1 cellular context compared by ENCODE assay signal in the genomic region with DNA sequence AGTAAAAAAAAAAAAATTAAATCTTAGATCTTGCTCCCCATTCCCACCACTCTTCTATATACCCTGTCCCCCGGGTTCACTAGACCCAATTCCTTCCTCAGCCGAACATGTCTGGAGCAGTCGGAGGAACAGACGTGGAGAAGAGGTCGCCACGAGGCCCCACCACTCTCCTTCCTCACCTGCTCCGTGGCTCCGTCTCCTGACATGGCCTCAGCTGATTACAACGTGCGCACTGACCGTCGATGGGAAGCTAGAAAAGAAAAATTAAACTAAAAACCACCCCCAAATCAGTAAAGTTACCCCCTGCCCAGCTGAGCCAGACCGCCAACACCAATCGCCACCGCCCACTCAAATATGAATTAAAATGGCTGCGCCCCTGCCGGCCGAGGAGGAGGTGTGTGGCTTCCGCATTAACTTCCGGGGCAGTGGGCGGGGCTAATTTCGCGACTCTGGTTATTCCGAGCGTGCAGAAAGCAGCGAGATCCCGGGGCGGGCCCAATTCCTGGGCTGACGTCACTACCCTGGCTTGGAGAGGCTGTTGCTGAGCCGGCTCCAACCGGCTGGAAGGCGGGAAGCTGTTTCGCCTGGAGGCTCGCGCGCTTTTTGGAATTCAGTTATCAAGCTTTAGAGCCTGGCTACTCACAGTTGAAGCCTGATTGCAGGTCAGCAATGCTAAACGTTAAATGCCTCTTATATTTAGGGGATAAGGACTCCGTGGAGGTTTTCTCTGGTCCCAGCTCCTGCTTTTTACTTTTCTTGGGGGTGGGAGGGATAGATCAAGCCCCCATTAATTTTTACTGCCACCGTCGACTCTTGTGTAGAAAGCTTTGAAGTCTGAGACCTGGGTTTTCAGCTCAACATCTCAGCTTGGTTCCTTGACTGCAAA.
A peak's percentile ranks its signal among the peaks of the same experiment; 100 is the strongest.
TF ChIP-seq lines count a peak whose summit lies in the region.

Gene CSTF3, minus strand, starts transcription at position 361 of the 886 bp plus-strand sequence. Its CDS starts 155 bp downstream, at position 206.

TF ChIP-seq in K562, 482 proteins besides CTCF, POLR2A, EP300 and RAD21 (continued from another document and continues in another):
- TF ChIP-seq AFF4 (CRISPR knock-in tag; IDR thresholded peaks at IDR 0.05) (peak; percentile 94), TAF9B (IDR thresholded peaks at IDR 0.05; ENCODE audit: partially characterized antibody) (peak; percentile 93), NFIX (CRISPR knock-in tag; IDR thresholded peaks at IDR 0.05; ENCODE audit: low read depth) (no peak), TARDBP (IDR thresholded peaks at IDR 0.05) (no peak), PREB (CRISPR knock-in tag; IDR thresholded peaks at IDR 0.05) (no peak), NCOA1 (IDR thresholded peaks at IDR 0.05; ENCODE audit: low read depth) (peak; percentile 35; the same call in 1 of the 2 replicates), RUNX1 (IDR thresholded peaks at IDR 0.05; ENCODE audit: low read depth) (no peak), ZNF436 (CRISPR knock-in tag; IDR thresholded peaks at IDR 0.05) (no peak), MAFF (IDR thresholded peaks at IDR 0.05; ENCODE audit: low read length) (no peak), ZNF224 (CRISPR knock-in tag; IDR thresholded peaks at IDR 0.05) (peak; percentile 45; the same call in 1 of the 2 replicates), KHSRP (IDR thresholded peaks at IDR 0.05) (peak; percentile 52; the same call in 1 of the 2 replicates), ETV1 (tag; conservative IDR thresholded peaks at IDR 0.05; ENCODE audit: low read depth) (no peak), CREBBP (IDR thresholded peaks at IDR 0.05; ENCODE audit: low read depth, low read length) (no peak), TCF15 (CRISPR knock-in tag; IDR thresholded peaks at IDR 0.05) (no peak), ELF4 (CRISPR knock-in tag; IDR thresholded peaks at IDR 0.05) (no peak), CREB1 (IDR thresholded peaks at IDR 0.05) (peak; percentile 85), CREB1 (CRISPR knock-in tag; IDR thresholded peaks at IDR 0.05) (peak; percentile 90), TRIM25 (IDR thresholded peaks at IDR 0.05; ENCODE audit: borderline replicate concordance) (no peak), ZKSCAN3 (CRISPR knock-in tag; IDR thresholded peaks at IDR 0.05) (no peak), KDM4B (IDR thresholded peaks at IDR 0.05; ENCODE audit: borderline replicate concordance in 2 of 2, low read depth in 1 of 2) (peak in 1 of 2 experiments; percentile 64; a peak in 1 of 4 replicates), HOXB6 (CRISPR knock-in tag; IDR thresholded peaks at IDR 0.05; ENCODE audit: borderline replicate concordance) (no peak), CBFB (CRISPR knock-in tag; IDR thresholded peaks at IDR 0.05) (no peak), TEAD4 (IDR thresholded peaks at IDR 0.05; ENCODE audit: low read length) (peak; percentile 81), TEAD4 (CRISPR knock-in tag; IDR thresholded peaks at IDR 0.05; ENCODE audit: borderline replicate concordance) (no peak), ZNF76 (CRISPR knock-in tag; IDR thresholded peaks at IDR 0.05; ENCODE audit: borderline replicate concordance) (0 out of 2 replicates have a peak, but pooled peaks have one; percentile 38), PCBP1 (IDR thresholded peaks at IDR 0.05; ENCODE audit: low read depth, low read length, poor library complexity, severe bottlenecking) (no peak), ZNF263 (CRISPR knock-in tag; IDR thresholded peaks at IDR 0.05; ENCODE audit: borderline replicate concordance) (no peak; the same call in 1 of the 2 replicates), KDM1A (IDR thresholded peaks at IDR 0.05) (no peak), ZNF445 (CRISPR knock-in tag; IDR thresholded peaks at IDR 0.05; ENCODE audit: low read depth) (no peak), ZNF431 (CRISPR knock-in tag; IDR thresholded peaks at IDR 0.05) (no peak), SETDB1 (IDR thresholded peaks at IDR 0.05; ENCODE audit: low read length) (no peak), ZNF407 (IDR thresholded peaks at IDR 0.05; ENCODE audit: low read depth) (no peak)
- TF ChIP-seq, protein P1, sequence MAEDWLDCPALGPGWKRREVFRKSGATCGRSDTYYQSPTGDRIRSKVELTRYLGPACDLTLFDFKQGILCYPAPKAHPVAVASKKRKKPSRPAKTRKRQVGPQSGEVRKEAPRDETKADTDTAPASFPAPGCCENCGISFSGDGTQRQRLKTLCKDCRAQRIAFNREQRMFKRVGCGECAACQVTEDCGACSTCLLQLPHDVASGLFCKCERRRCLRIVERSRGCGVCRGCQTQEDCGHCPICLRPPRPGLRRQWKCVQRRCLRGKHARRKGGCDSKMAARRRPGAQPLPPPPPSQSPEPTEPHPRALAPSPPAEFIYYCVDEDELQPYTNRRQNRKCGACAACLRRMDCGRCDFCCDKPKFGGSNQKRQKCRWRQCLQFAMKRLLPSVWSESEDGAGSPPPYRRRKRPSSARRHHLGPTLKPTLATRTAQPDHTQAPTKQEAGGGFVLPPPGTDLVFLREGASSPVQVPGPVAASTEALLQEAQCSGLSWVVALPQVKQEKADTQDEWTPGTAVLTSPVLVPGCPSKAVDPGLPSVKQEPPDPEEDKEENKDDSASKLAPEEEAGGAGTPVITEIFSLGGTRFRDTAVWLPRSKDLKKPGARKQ (CRISPR knock-in tag; IDR thresholded peaks at IDR 0.05), result no peak
- TF ChIP-seq, protein P2, sequence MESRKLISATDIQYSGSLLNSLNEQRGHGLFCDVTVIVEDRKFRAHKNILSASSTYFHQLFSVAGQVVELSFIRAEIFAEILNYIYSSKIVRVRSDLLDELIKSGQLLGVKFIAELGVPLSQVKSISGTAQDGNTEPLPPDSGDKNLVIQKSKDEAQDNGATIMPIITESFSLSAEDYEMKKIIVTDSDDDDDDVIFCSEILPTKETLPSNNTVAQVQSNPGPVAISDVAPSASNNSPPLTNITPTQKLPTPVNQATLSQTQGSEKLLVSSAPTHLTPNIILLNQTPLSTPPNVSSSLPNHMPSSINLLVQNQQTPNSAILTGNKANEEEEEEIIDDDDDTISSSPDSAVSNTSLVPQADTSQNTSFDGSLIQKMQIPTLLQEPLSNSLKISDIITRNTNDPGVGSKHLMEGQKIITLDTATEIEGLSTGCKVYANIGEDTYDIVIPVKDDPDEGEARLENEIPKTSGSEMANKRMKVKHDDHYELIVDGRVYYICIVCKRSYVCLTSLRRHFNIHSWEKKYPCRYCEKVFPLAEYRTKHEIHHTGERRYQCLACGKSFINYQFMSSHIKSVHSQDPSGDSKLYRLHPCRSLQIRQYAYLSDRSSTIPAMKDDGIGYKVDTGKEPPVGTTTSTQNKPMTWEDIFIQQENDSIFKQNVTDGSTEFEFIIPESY (CRISPR knock-in tag; IDR thresholded peaks at IDR 0.05), result peak; percentile 90
- TF ChIP-seq, protein P3, sequence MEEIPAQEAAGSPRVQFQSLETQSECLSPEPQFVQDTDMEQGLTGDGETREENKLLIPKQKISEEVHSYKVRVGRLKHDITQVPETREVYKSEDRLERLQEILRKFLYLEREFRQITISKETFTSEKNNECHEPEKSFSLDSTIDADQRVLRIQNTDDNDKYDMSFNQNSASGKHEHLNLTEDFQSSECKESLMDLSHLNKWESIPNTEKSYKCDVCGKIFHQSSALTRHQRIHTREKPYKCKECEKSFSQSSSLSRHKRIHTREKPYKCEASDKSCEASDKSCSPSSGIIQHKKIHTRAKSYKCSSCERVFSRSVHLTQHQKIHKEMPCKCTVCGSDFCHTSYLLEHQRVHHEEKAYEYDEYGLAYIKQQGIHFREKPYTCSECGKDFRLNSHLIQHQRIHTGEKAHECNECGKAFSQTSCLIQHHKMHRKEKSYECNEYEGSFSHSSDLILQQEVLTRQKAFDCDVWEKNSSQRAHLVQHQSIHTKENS (CRISPR knock-in tag; IDR thresholded peaks at IDR 0.05), result no peak
